In the genomic region with DNA sequence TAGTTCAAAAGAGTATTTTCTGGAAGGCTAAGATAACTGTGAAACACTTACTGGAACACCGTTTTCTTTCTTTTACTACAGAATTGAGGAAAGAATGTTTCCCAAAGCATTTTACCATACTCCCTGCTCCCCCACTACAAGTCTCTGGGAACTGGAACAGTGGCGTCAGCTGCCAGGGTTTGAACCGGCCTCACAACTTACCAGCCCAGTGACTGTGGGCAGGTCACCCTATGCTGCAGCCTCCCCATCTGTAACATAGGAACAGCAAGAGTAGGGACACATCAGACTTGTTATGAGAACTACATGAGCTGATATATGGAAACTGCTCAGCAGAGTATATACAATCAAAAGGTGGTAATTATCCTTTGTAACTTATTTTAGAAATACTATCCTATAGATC, we compare ENCODE assay signal across 18 cellular contexts.
A peak's percentile ranks its signal among the peaks of the same experiment; 100 is the strongest.
DNase-seq lines count a peak whose midpoint lies in the region; ATAC-seq, FAIRE-seq and TF ChIP-seq lines count a peak whose summit lies in the region.
"Had no signal": no experiment of that assay in that cellular context is flagged by ENCODE, and none has a peak within 500 bp of the region (broad histone marks: within the 10 kb centered on the region; RNA-seq: fewer than 3 reads in every experiment).

No MANE protein-coding gene starts in this region.

- H3K23me2 ChIP-seq in H1 (ENCODE audit: low read depth, low read length) = peaks cover 4% of the 10 kb centered on the region; the same call in 1 of the 2 replicates

- WGBS in H1 (ENCODE audit: extremely low coverage in 1 of 2, insufficient coverage in 1 of 2, insufficient read length in 1 of 2, insufficient replicate concordance in 2 of 2, low coverage in 1 of 2, low lambda C conversion rate in 2 of 2, missing lambda C conversion rate in 1 of 2), 2 experiments = 96% methylated on average over 3 of the region's 3 CpGs; no CpG with 5 or more reads in 1 of the 2 experiments

- TF ChIP-seq EP300 in H1 (IDR thresholded peaks at IDR 0.05; ENCODE audit: borderline replicate concordance in 1 of 2, low read depth in 2 of 2, low read length in 2 of 2) = no peak

- H3K27ac Mint-ChIP-seq in nephron progenitor cell = peak overlapping the region; percentile 58
- H3K27ac Mint-ChIP-seq: CD14-positive monocyte had no signal

- TF ChIP-seq RAD21 in H1 (IDR thresholded peaks at IDR 0.05 in 1 of 2, conservative IDR thresholded peaks at IDR 0.05 in 1 of 2; ENCODE audit: low read depth in 2 of 2, low read length in 2 of 2) = no peak

- no peak overlapping the region for H3K14ac ChIP-seq in H1 (ENCODE audit: insufficient read length)

- CTCF ChIA-PET in H1 (lab: Charles Lee; ENCODE audit: partially characterized antibody) = interaction anchor here (0.5 kb wide), 1 partner anchor 129 kb away, joined by 3 read pairs; no protein-coding TSS in a partner anchor

- H2BK20ac ChIP-seq in H1 (ENCODE audit: low read length) = no peak overlapping the region

- no peak overlapping the region; the same call in 1 of the 2 replicates for H2AK5ac ChIP-seq in H1 (ENCODE audit: low read depth, low read length)

- H3K79me2 ChIP-seq in Karpas-422 (ENCODE audit: low read length) (no peaks in the 10 kb centered on the region), H1 (ENCODE audit: control insufficient read depth in 1 of 2, insufficient read depth in 2 of 2, low read length in 2 of 2) (peaks cover 0 to 64% of the 10 kb centered on the region in 2 experiments; a peak in 2 of 4 replicates)

- H3K27me3 Mint-ChIP-seq in nephron progenitor cell (ENCODE audit: low read depth, poor library complexity) = no peaks in the 10 kb centered on the region

- H3K27ac ChIP-seq in Karpas-422 (ENCODE audit: low read length) (no peak overlapping the region), H1 (ENCODE audit: low read depth, low read length) (no peak overlapping the region)
- H3K27ac ChIP-seq: GM23248 had no signal

- no peak overlapping the region for H3K56ac ChIP-seq in H1 (replicated peaks; ENCODE audit: insufficient read length, low read depth, low read length)

- FAIRE-seq in D721Med (lab: Jason Lieb, UNC) = peak; percentile 44
- FAIRE-seq in H1 (lab: Jason Lieb, UNC) = no peak
- FAIRE-seq: G401.6 had no signal

- H3K4me2 ChIP-seq in Karpas-422 (ENCODE audit: low read depth, low read length, poor library complexity, severe bottlenecking) (no peak overlapping the region), H1 (ENCODE audit: insufficient read depth in 1 of 2, low read depth in 2 of 2, low read length in 2 of 2) (0 out of 4 replicates have a peak overlapping the region, but pooled peaks of 1 of the 2 experiments have one; percentile 24)

- H3K27me3 ChIP-seq in Karpas-422 (ENCODE audit: low read length) (no peaks in the 10 kb centered on the region), H1 (replicated peaks in 1 of 4; ENCODE audit: control insufficient read depth in 3 of 4, extremely low read depth in 1 of 4, insufficient read depth in 3 of 4, low read length in 3 of 4) (no peaks in the 10 kb centered on the region)

- no peaks in the 10 kb centered on the region for H3K9me3 ChIP-seq in Karpas-422 (ENCODE audit: low read length)
- no peaks in the 10 kb centered on the region for H3K9me3 ChIP-seq in H1 (ENCODE audit: insufficient read depth in 2 of 2, low read depth in 1 of 2, low read length in 1 of 2)

- peaks cover 6% of the 10 kb centered on the region; the same call in 1 of the 2 replicates for H3K79me1 ChIP-seq in H1 (ENCODE audit: low read depth, low read length)

- no peak overlapping the region for H3K9ac ChIP-seq in Karpas-422 (ENCODE audit: low read length)
- H3K9ac ChIP-seq in H1 (replicated peaks in 1 of 4; ENCODE audit: extremely low read depth in 1 of 4, low read depth in 3 of 4, low read length in 3 of 4) = no peak overlapping the region
- H3K9ac ChIP-seq: GM23248 had no signal

- H2BK15ac ChIP-seq in H1 (ENCODE audit: low read length) = no peak overlapping the region

- peaks cover 39% of the 10 kb centered on the region for H3K4me1 ChIP-seq in Karpas-422 (ENCODE audit: low read length)
- H3K4me1 ChIP-seq in H1 (replicated peaks in 1 of 4; ENCODE audit: control insufficient read depth in 3 of 4, insufficient read depth in 4 of 4, low read length in 3 of 4) = peaks cover 7 to 13% (median 10%) of the 10 kb centered on the region in 4 experiments

- H3K9me2 ChIP-seq in Karpas-422 (replicated peaks; ENCODE audit: insufficient read depth, low read length) = no peaks in the 10 kb centered on the region

- TF ChIP-seq CTCF in D721Med (IDR thresholded peaks at IDR 0.05; ENCODE audit: insufficient read depth, missing control alignments) (no peak), H1 (IDR thresholded peaks at IDR 0.05; ENCODE audit: control extremely low read depth in 1 of 3, insufficient read depth in 1 of 3, low read depth in 1 of 3, low read length in 3 of 3) (no peak), nephron progenitor cell (IDR thresholded peaks at IDR 0.05) (no peak)

- H2AFZ ChIP-seq in Karpas-422 (ENCODE audit: low read length) = peak overlapping the region; percentile 30; the same call in 1 of the 2 replicates
- H2AFZ ChIP-seq in H1 (ENCODE audit: low read length) = no peak overlapping the region
- H2AFZ ChIP-seq: GM23248 had no signal

- TF ChIP-seq POLR2A in H1 (IDR thresholded peaks at IDR 0.05; ENCODE audit: control extremely low read depth in 1 of 2, low read depth in 2 of 2, low read length in 2 of 2) = no peak

- ATAC-seq in GM21529 (IDR thresholded peaks at IDR 0.05; ENCODE audit: unreplicated experiment) = no peak
- no peak for ATAC-seq in GM21619 (IDR thresholded peaks at IDR 0.05; ENCODE audit: unreplicated experiment)
- no peak for ATAC-seq in GM19397 (IDR thresholded peaks at IDR 0.05; ENCODE audit: unreplicated experiment)
- ATAC-seq: HCT116, PC-3 had no signal

- no peak overlapping the region for H4K8ac ChIP-seq in H1 (ENCODE audit: extremely low read depth, insufficient read depth, low read length)

- peaks cover 23% of the 10 kb centered on the region for H3K36me3 Mint-ChIP-seq in nephron progenitor cell (ENCODE audit: low read depth)
- H3K36me3 Mint-ChIP-seq: CD14-positive monocyte had no signal

- no peak overlapping the region; the same call in 1 of the 2 replicates for H3K18ac ChIP-seq in H1 (ENCODE audit: extremely low read depth, low read length)

- H3K36me3 ChIP-seq in Karpas-422 (ENCODE audit: insufficient read depth, low read length) (no peaks in the 10 kb centered on the region), H1 (ENCODE audit: control insufficient read depth in 2 of 4, insufficient read depth in 4 of 4, low read length in 3 of 4) (peaks cover 0 to 3% (median 2%) of the 10 kb centered on the region in 4 experiments; a peak in 1 of 8 replicates)

- DNase-seq in D721Med (ENCODE audit: insufficient read length, low spot score) (no peak), Karpas-422 (no peak), H1 (ENCODE audit: low read depth in 1 of 2, low spot score in 2 of 2) (no peak), nephron progenitor cell (no peak), AG08395 (ENCODE audit: low spot score) (no peak)
- DNase-seq: GM23248, KBM-7, MV-4-11, NCI-H1694 treated with DMSO at 0.1 percent for 48 hours, NCI-H2227 treated with DMSO at 0.1 percent for 48 hours, NCI-H510A treated with DMSO at 0.1 percent for 48 hours, PC-3 had no signal

- no peak overlapping the region for H3K4me3 Mint-ChIP-seq in nephron progenitor cell
- H3K4me3 Mint-ChIP-seq: CD14-positive monocyte had no signal

- H4K91ac ChIP-seq in H1 (replicated peaks; ENCODE audit: insufficient read length, low read length) = no peak overlapping the region

- peak overlapping the region; percentile 27; the same call in 1 of the 2 replicates for H2BK5ac ChIP-seq in H1 (ENCODE audit: low read depth, low read length)

- H3K4ac ChIP-seq in H1 (replicated peaks; ENCODE audit: insufficient read length, low read depth, low read length) = no peak overlapping the region

- H3K4me3 ChIP-seq in Karpas-422 (ENCODE audit: low read length) (no peak overlapping the region), H1 (ENCODE audit: extremely low read depth in 1 of 4, insufficient read depth in 2 of 4, low read depth in 3 of 4, low read length in 4 of 4) (no peak overlapping the region)
- H3K4me3 ChIP-seq: GM23248 had no signal

- no peaks in the 10 kb centered on the region for H4K20me1 ChIP-seq in Karpas-422 (ENCODE audit: insufficient read depth, low read depth, low read length)
- H4K20me1 ChIP-seq in H1 (replicated peaks in 1 of 2; ENCODE audit: control insufficient read depth in 1 of 2, insufficient read depth in 2 of 2, low read length in 2 of 2) = no peaks in the 10 kb centered on the region

- POLR2A ChIA-PET in H1 (lab: Charles Lee; ENCODE audit: partially characterized antibody) = interaction anchor here (1.3 to 1.5 kb wide), 2 partner anchors 38 to 90 kb away, joined by 3 to 4 read pairs; no protein-coding TSS in a partner anchor

- H4K5ac ChIP-seq in H1 (ENCODE audit: insufficient read length, low read depth, low read length) = no peak overlapping the region

- H3K9me3 Mint-ChIP-seq in nephron progenitor cell = no peaks in the 10 kb centered on the region

- peaks cover 38% of the 10 kb centered on the region for H3K4me1 Mint-ChIP-seq in nephron progenitor cell

- H2BK12ac ChIP-seq in H1 (ENCODE audit: low read depth, low read length) = peak overlapping the region; percentile 80; the same call in 1 of the 2 replicates

- no peak overlapping the region for H2BK120ac ChIP-seq in H1 (replicated peaks; ENCODE audit: low read depth, low read length)

- no peak overlapping the region for H3K23ac ChIP-seq in H1 (ENCODE audit: insufficient read length)

TF ChIP-seq in H1, 55 proteins besides CTCF, POLR2A, EP300 and RAD21 (continues in another document):
- TF ChIP-seq TEAD4 (IDR thresholded peaks at IDR 0.05; ENCODE audit: low read depth, low read length) (no peak), BCL11A (IDR thresholded peaks at IDR 0.05; ENCODE audit: low read depth in 2 of 2, low read length in 2 of 2) (no peak), ASH2L (IDR thresholded peaks at IDR 0.05; ENCODE audit: low read length) (no peak), CHD1 (IDR thresholded peaks at IDR 0.05; ENCODE audit: low read depth, low read length) (no peak), CTBP2 (IDR thresholded peaks at IDR 0.05; ENCODE audit: borderline replicate concordance, insufficient read depth, insufficient read length, low read length) (no peak), POLR2AphosphoS5 (IDR thresholded peaks at IDR 0.05; ENCODE audit: low read depth, low read length) (no peak), SIN3A (conservative IDR thresholded peaks at IDR 0.05 in 1 of 2, IDR thresholded peaks at IDR 0.05 in 1 of 2; ENCODE audit: low read depth in 1 of 2, low read length in 2 of 2) (no peak), SP4 (IDR thresholded peaks at IDR 0.05; ENCODE audit: low read length) (no peak), HDAC2 (IDR thresholded peaks at IDR 0.05; ENCODE audit: borderline replicate concordance in 1 of 2, low read depth in 2 of 2, low read length in 2 of 2) (no peak), GABPA (IDR thresholded peaks at IDR 0.05; ENCODE audit: borderline replicate concordance, insufficient read depth, low read length) (no peak), GTF2F1 (IDR thresholded peaks at IDR 0.05; ENCODE audit: borderline replicate concordance, low read depth, low read length) (no peak), TCF12 (IDR thresholded peaks at IDR 0.05; ENCODE audit: low read depth, low read length) (no peak), SIX5 (IDR thresholded peaks at IDR 0.05; ENCODE audit: low read depth, low read length) (no peak), KDM5A (IDR thresholded peaks at IDR 0.05; ENCODE audit: low read length) (no peak)
